1 cellular context compared by ENCODE assay signal in the genomic region with DNA sequence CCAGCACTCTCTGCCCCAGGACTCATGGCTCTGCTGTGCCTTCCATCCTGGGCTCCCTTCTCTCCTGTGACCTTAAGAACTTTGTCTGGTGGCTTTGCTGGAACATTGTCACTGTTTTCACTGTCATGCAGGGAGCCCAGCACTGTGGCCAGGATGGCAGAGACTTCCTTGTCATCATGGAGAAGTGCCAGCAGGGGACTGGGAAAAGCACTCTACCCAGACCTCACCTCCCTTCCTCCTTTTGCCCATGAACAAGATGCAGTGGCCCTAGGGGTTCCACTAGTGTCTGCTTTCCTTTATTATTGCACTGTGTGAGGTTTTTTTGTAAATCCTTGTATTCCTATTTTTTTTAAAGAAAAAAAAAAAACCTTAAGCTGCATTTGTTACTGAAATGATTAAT.
TF ChIP-seq lines count a peak whose summit lies in the region.

No MANE protein-coding gene starts in this region.

TF ChIP-seq in HepG2, 621 proteins besides CTCF, POLR2A, EP300 and RAD21:
- TF ChIP-seq ZNF101 (CRISPR knock-in tag; IDR thresholded peaks at IDR 0.05; ENCODE audit: borderline replicate concordance, low read depth) (no peak), ZNF550 (CRISPR knock-in tag; IDR thresholded peaks at IDR 0.05; ENCODE audit: borderline replicate concordance) (no peak), ZNF138 (CRISPR knock-in tag; IDR thresholded peaks at IDR 0.05; ENCODE audit: low read depth) (no peak), RBM22 (optimal IDR thresholded peaks at IDR 0.05; ENCODE audit: low read length) (peak; percentile 32), FOXM1 (CRISPR knock-in tag; IDR thresholded peaks at IDR 0.05) (no peak), ZBTB4 (CRISPR knock-in tag; IDR thresholded peaks at IDR 0.05; ENCODE audit: borderline replicate concordance) (no peak)
